In genomic region chr17:69557339-69557738, GRCh38 we compare ENCODE assay signal across 21 cellular contexts.
DNase-seq lines count a peak whose midpoint lies in the region; ATAC-seq, FAIRE-seq and TF ChIP-seq lines count a peak whose summit lies in the region.
"Had no signal": no experiment of that assay in that cellular context is flagged by ENCODE, and none has a peak within 500 bp of the region (broad histone marks: within the 10 kb centered on the region; RNA-seq: fewer than 3 reads in every experiment).

No MANE protein-coding gene starts in this region.

- no peak for TF ChIP-seq CTCF in HepG2 (CRISPR knock-in tag; IDR thresholded peaks at IDR 0.05)
- no peak for TF ChIP-seq CTCF in right lobe of liver (IDR thresholded peaks at IDR 0.05)
- TF ChIP-seq CTCF in K562 (IDR thresholded peaks at IDR 0.05 in 2 of 3, conservative IDR thresholded peaks at IDR 0.05 in 1 of 3; ENCODE audit: insufficient read depth in 2 of 3, low read depth in 1 of 3, low read length in 3 of 3) = no peak
- TF ChIP-seq CTCF in Peyer's patch (IDR thresholded peaks at IDR 0.05) = no peak

- no peak for TF ChIP-seq RAD21 in HepG2 (CRISPR knock-in tag; IDR thresholded peaks at IDR 0.05)
- TF ChIP-seq RAD21 in K562 (CRISPR knock-in tag; conservative IDR thresholded peaks at IDR 0.05 in 1 of 2, IDR thresholded peaks at IDR 0.05 in 1 of 2) = no peak

- H3K4me2 ChIP-seq in HepG2 (ENCODE audit: low read depth, low read length) = no peak overlapping the region
- H3K4me2 ChIP-seq in K562 (ENCODE audit: insufficient read depth, low read length) = no peak overlapping the region

- H3K9ac ChIP-seq in HepG2 (ENCODE audit: insufficient read depth, low read depth, low read length) (no peak overlapping the region), K562 (ENCODE audit: insufficient read depth in 1 of 2, low read depth in 2 of 2, low read length in 2 of 2) (no peak overlapping the region)
- H3K9ac ChIP-seq: GM23248 had no signal

- in situ Hi-C loops in HepG2 (cut with HindIII; ENCODE audit: extremely low pct_ligation_motif_present, low pct_unique_long_range_greater_than_20kb) (no loop called here), K562 (cut with MboI) (no loop called here)

- BruUV-seq in HepG2 (replicated peaks; lab: Mats Ljungman, UMichigan) (no TSS peak), K562 (replicated peaks; lab: Mats Ljungman, UMichigan) (no TSS peak)

- POLR2A ChIA-PET in HepG2 (lab: Yijun Ruan, JAX) = no interaction called here
- POLR2A ChIA-PET in K562 (lab: Yijun Ruan, JAX) = no interaction called here

- DNase-seq in HepG2 (ENCODE audit: low spot score) (no peak), right lobe of liver (no peak), K562 (ENCODE audit: extremely low read depth in 1 of 4, low spot score in 3 of 4) (no peak), renal cortical epithelial cell (ENCODE audit: low read depth) (peak; percentile 33), Peyer's patch (no peak)
- DNase-seq: C1 segment of cervical spinal cord; Calu3; CD4-positive, alpha-beta memory T cell; COR-L47; DMS53; DMS79 treated with DMSO at 0.1 percent for 48 hours; GF-D8; GM23248; H7; HCEC 1CT had no signal

- H3K27ac ChIP-seq in HepG2 (ENCODE audit: extremely low read length, insufficient read depth, low read length) = no peak overlapping the region
- H3K27ac ChIP-seq in right lobe of liver = no peak overlapping the region
- H3K27ac ChIP-seq in K562 (ENCODE audit: extremely low read depth, low read depth, low read length) = no peak overlapping the region
- H3K27ac ChIP-seq in Peyer's patch = no peak overlapping the region
- H3K27ac ChIP-seq: 22Rv1, GM23248 had no signal

- H3K9me1 ChIP-seq in K562 (ENCODE audit: control insufficient read depth, insufficient read depth, low read length) = no peaks in the 10 kb centered on the region

- no peaks in the 10 kb centered on the region for H3K27me3 ChIP-seq in HepG2 (ENCODE audit: control insufficient read depth in 1 of 2, insufficient read depth in 2 of 2, low read length in 2 of 2)
- H3K27me3 ChIP-seq in right lobe of liver = no peaks in the 10 kb centered on the region
- no peaks in the 10 kb centered on the region for H3K27me3 ChIP-seq in K562 (ENCODE audit: control insufficient read depth in 2 of 2, insufficient read depth in 2 of 2, low read length in 2 of 2)
- no peaks in the 10 kb centered on the region for H3K27me3 ChIP-seq in Peyer's patch

- no peaks in the 10 kb centered on the region for H3K79me2 ChIP-seq in HepG2 (ENCODE audit: insufficient read depth, low read length)
- H3K79me2 ChIP-seq in K562 (ENCODE audit: control insufficient read depth, insufficient read depth, low read length) = no peaks in the 10 kb centered on the region

- H3K4me1 ChIP-seq in HepG2 (ENCODE audit: insufficient read depth, low read length) (no peaks in the 10 kb centered on the region), right lobe of liver (no peaks in the 10 kb centered on the region), K562 (replicated peaks in 1 of 2; ENCODE audit: control insufficient read depth in 2 of 2, insufficient read depth in 2 of 2, low read length in 2 of 2) (no peaks in the 10 kb centered on the region), Peyer's patch (no peaks in the 10 kb centered on the region)

- WGBS in HepG2 (ENCODE audit: low lambda C conversion rate) = 35% methylated on average over 3 of the region's 3 CpGs
- 59% methylated on average over 3 of the region's 3 CpGs for WGBS in right lobe of liver (ENCODE audit: insufficient coverage, low coverage, low lambda C conversion rate, missing lambda C conversion rate)
- WGBS in K562 (ENCODE audit: insufficient coverage, low coverage, missing lambda C conversion rate) = 0% methylated on average over 1 of the region's 3 CpGs

- H2AFZ ChIP-seq in HepG2 (ENCODE audit: low read length) (no peak overlapping the region), K562 (ENCODE audit: low read depth, low read length) (no peak overlapping the region)
- H2AFZ ChIP-seq: GM23248 had no signal

- H3K4me3 ChIP-seq in HepG2 (replicated peaks in 1 of 3; ENCODE audit: insufficient read depth in 1 of 3, low read depth in 2 of 3, low read length in 3 of 3) (no peak overlapping the region), right lobe of liver (no peak overlapping the region), K562 (no peak overlapping the region), Peyer's patch (no peak overlapping the region)
- H3K4me3 ChIP-seq: GM23248 had no signal

- TF ChIP-seq EP300 in HepG2 (IDR thresholded peaks at IDR 0.05; ENCODE audit: low read depth in 2 of 2, low read length in 2 of 2) (no peak), HepG2 (CRISPR knock-in tag; IDR thresholded peaks at IDR 0.05; ENCODE audit: borderline replicate concordance) (no peak), K562 (IDR thresholded peaks at IDR 0.05; ENCODE audit: low read length) (no peak)

- H4K20me1 ChIP-seq in HepG2 (ENCODE audit: insufficient read depth, low read length) (no peaks in the 10 kb centered on the region), K562 (replicated peaks; ENCODE audit: control insufficient read depth, insufficient read depth, low read length) (no peaks in the 10 kb centered on the region)

- no peaks in the 10 kb centered on the region for H3K36me3 ChIP-seq in HepG2 (replicated peaks in 1 of 2; ENCODE audit: control insufficient read depth in 1 of 2, insufficient read depth in 2 of 2, low read length in 2 of 2)
- no peaks in the 10 kb centered on the region for H3K36me3 ChIP-seq in right lobe of liver
- H3K36me3 ChIP-seq in K562 (ENCODE audit: control insufficient read depth, insufficient read depth, low read length) = no peaks in the 10 kb centered on the region
- H3K36me3 ChIP-seq in Peyer's patch = peaks cover 0 to 9% (median 0%) of the 10 kb centered on the region in 3 donors

- ATAC-seq in HepG2 (no peak), right lobe of liver (no peak), K562 (no peak), GM18498 (IDR thresholded peaks at IDR 0.05; ENCODE audit: unreplicated experiment) (no peak)
- ATAC-seq in activated CD4-positive, CD25-positive, alpha-beta regulatory T cell treated with anti-CD3 and anti-CD28 coated beads, Interleukin-2, amount 50 U/mL, for 24 hours = no peak

- H3K9me3 ChIP-seq in HepG2 (ENCODE audit: low read length) = peaks cover 10% of the 10 kb centered on the region
- H3K9me3 ChIP-seq in right lobe of liver = no peaks in the 10 kb centered on the region
- H3K9me3 ChIP-seq in K562 (replicated peaks; ENCODE audit: control insufficient read depth, insufficient read depth, low read depth, low read length) = no peaks in the 10 kb centered on the region
- no peaks in the 10 kb centered on the region for H3K9me3 ChIP-seq in Peyer's patch

- TF ChIP-seq POLR2A in HepG2 (IDR thresholded peaks at IDR 0.05; ENCODE audit: insufficient read depth in 1 of 2, low read depth in 2 of 2, low read length in 2 of 2) = no peak
- TF ChIP-seq POLR2A in right lobe of liver (IDR thresholded peaks at IDR 0.05) = no peak
- no peak for TF ChIP-seq POLR2A in K562 (conservative IDR thresholded peaks at IDR 0.05)
- TF ChIP-seq POLR2A in Peyer's patch (IDR thresholded peaks at IDR 0.05) = no peak

- intact Hi-C loops in HepG2 (cut with micrococcal nuclease; ENCODE audit: unreplicated experiment) (no loop called here), right lobe of liver (cut with DNase I) (no loop called here), K562 (cut with micrococcal nuclease) (no loop called here)

- no peak for FAIRE-seq in HepG2 (lab: Jason Lieb, UNC)
- FAIRE-seq in K562 (lab: Jason Lieb, UNC) = no peak
- FAIRE-seq: GM12891, GM19239, H1 had no signal

- CTCF ChIA-PET in HepG2 (lab: Yijun Ruan, JAX; ENCODE audit: low intra/inter-chr PET ratio, low total read pairs) = no interaction called here
- CTCF ChIA-PET in K562 (lab: Yijun Ruan, JAX; ENCODE audit: low intra/inter-chr PET ratio) = no interaction called here

TF ChIP-seq in HepG2, 621 proteins besides CTCF, POLR2A, EP300 and RAD21 (continues in another document):
- TF ChIP-seq ZNF180 (CRISPR knock-in tag; IDR thresholded peaks at IDR 0.05; ENCODE audit: borderline replicate concordance, low read depth) (no peak), HOXA3 (CRISPR knock-in tag; IDR thresholded peaks at IDR 0.05) (no peak), MAFF (IDR thresholded peaks at IDR 0.05; ENCODE audit: low read depth, low read length) (peak; percentile 60; the same call in 1 of the 2 replicates), ZNF556 (CRISPR knock-in tag; IDR thresholded peaks at IDR 0.05; ENCODE audit: borderline replicate concordance) (no peak)
- TF ChIP-seq, protein P1, sequence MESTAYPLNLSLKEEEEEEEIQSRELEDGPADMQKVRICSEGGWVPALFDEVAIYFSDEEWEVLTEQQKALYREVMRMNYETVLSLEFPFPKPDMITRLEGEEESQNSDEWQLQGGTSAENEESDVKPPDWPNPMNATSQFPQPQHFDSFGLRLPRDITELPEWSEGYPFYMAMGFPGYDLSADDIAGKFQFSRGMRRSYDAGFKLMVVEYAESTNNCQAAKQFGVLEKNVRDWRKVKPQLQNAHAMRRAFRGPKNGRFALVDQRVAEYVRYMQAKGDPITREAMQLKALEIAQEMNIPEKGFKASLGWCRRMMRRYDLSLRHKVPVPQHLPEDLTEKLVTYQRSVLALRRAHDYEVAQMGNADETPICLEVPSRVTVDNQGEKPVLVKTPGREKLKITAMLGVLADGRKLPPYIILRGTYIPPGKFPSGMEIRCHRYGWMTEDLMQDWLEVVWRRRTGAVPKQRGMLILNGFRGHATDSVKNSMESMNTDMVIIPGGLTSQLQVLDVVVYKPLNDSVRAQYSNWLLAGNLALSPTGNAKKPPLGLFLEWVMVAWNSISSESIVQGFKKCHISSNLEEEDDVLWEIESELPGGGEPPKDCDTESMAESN (CRISPR knock-in tag; conservative IDR thresholded peaks at IDR 0.05) = no peak

TF ChIP-seq in K562, 482 proteins besides CTCF, POLR2A, EP300 and RAD21:
- TF ChIP-seq MAFK (IDR thresholded peaks at IDR 0.05; ENCODE audit: low read length) = peak; percentile 15; the same call in 1 of the 2 replicates
- no peak for TF ChIP-seq ZC3H11A (IDR thresholded peaks at IDR 0.05; ENCODE audit: low read depth, low read length)
- TF ChIP-seq HDAC6 (IDR thresholded peaks at IDR 0.05; ENCODE audit: low read depth, low read length) = no peak
- peak; percentile 32; the same call in 1 of the 2 replicates for TF ChIP-seq ZNF316 (IDR thresholded peaks at IDR 0.05)
- TF ChIP-seq BRD9 (IDR thresholded peaks at IDR 0.05; ENCODE audit: low read depth, partially characterized antibody) = no peak

Comparison
In these comparisons a context has a peak if more than half of its experiments do, and no peak if none do; other contexts are left out.
1. Of the 241 proteins assayed by ChIP-seq in both HepG2 and K562: peak only in HepG2: MAFF; only in K562: none; in both: MAFK; in neither: 239.